Comparison of ENCODE assay signal across 19 cellular contexts in the genomic region with DNA sequence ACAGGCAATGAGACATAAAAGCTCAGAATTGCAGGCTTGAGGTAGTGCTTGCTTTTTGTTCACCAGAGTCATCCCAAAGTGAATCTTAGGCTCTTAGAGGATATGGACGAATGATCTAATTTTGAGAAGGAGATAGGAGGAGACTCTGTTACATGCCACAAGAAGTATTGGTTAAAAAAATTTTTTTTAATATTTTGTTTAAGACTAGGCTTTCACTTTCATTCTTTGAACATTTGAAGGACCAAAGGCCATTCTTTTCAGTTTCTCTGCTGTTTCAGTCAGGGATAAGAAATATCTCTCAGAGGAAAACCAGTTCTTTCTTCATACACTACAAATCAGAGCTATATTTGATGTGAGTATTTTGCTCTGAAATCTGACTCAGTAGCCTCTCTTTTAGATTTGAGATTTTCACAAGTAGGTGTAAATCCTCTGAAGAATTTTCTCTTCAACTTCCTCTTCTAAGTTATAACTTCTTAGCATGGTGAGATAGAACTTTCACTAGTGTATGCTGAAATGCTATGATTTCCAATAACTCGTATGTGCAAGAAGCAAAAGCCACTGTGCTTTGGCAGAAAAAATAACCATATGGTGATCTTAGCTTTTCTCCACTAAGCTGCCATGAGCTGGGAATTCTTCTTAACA. TPM values are rescaled to one million over a fixed set of nuclear protein-coding genes. Genes with fewer than 3 reads are reported as not detected.
A peak's percentile ranks its signal among the peaks of the same experiment; 100 is the strongest.
DNase-seq lines count a peak whose midpoint lies in the region; ATAC-seq, FAIRE-seq and TF ChIP-seq lines count a peak whose summit lies in the region.
"Had no signal": no experiment of that assay in that cellular context is flagged by ENCODE, and none has a peak within 500 bp of the region (broad histone marks: within the 10 kb centered on the region; RNA-seq: fewer than 3 reads in every experiment).

No MANE protein-coding gene starts in this region.

- WGBS in GM12878 (ENCODE audit: insufficient coverage, insufficient replicate concordance, low lambda C conversion rate, missing lambda C conversion rate), result 0% methylated on average over 2 of the region's 2 CpGs

- SMC1A ChIA-PET in GM12878 (lab: Charles Lee; ENCODE audit: uncharacterized antibody, unreplicated experiment), result interaction anchor here (0.7 to 2.0 kb wide), 5 partner anchors 9 to 492 kb away, joined by 3 to 5 read pairs (median 3); no protein-coding TSS in a partner anchor

- H3K9me3 ChIP-seq in CD8-positive, alpha-beta memory T cell (ENCODE audit: low read length), result no peaks in the 10 kb centered on the region
- H3K9me3 ChIP-seq in GM12878 (replicated peaks; ENCODE audit: control insufficient read depth, insufficient read depth, low read length) (no peaks in the 10 kb centered on the region), neural cell (ENCODE audit: low read length) (no peaks in the 10 kb centered on the region)
- H3K9me3 ChIP-seq: neutrophil, uterus had no signal

- H3K36me3 Mint-ChIP-seq in CD8-positive, alpha-beta memory T cell, result no peaks in the 10 kb centered on the region

- H3K27me3 ChIP-seq in CD8-positive, alpha-beta memory T cell (ENCODE audit: insufficient read depth, low read length, poor library complexity, severe bottlenecking), result no peaks in the 10 kb centered on the region
- H3K27me3 ChIP-seq in GM12878 (replicated peaks in 1 of 2; ENCODE audit: control insufficient read depth in 2 of 2, insufficient read depth in 2 of 2, low read length in 1 of 2) (0 out of 4 replicates have a peak, but pooled peaks cover 0 to 2% of the 10 kb centered on the region in 2 experiments), neural cell (ENCODE audit: insufficient read depth, low read depth, low read length) (no peaks in the 10 kb centered on the region)
- H3K27me3 ChIP-seq: uterus had no signal

- peak overlapping the region in 2 of 7 donors; percentile 23 to 60 for H3K4me3 Mint-ChIP-seq in CD8-positive, alpha-beta memory T cell

- no peaks in the 10 kb centered on the region for H3K79me2 ChIP-seq in GM12878 (ENCODE audit: control insufficient read depth, insufficient read depth, low read length)
- H3K79me2 ChIP-seq in neural cell (replicated peaks; ENCODE audit: insufficient read depth, low read length), result no peaks in the 10 kb centered on the region

- peak; percentile 39 for ATAC-seq in GM21619 (IDR thresholded peaks at IDR 0.05; ENCODE audit: unreplicated experiment)
- ATAC-seq in GM12878, result peak; percentile 37
- ATAC-seq in GM18907 (IDR thresholded peaks at IDR 0.05; ENCODE audit: unreplicated experiment), result no peak
- no peak for ATAC-seq in GM21825 (IDR thresholded peaks at IDR 0.05; ENCODE audit: unreplicated experiment)
- ATAC-seq: K562 had no signal

- RAD21 ChIA-PET in GM12878 (lab: Charles Lee; ENCODE audit: unreplicated experiment), result interaction anchor here (1.8 kb wide), 1 partner anchor 18 kb away, joined by 6 read pairs; no protein-coding TSS in a partner anchor

- H3K9me2 ChIP-seq in neural cell (ENCODE audit: insufficient read depth, low read length), result no peaks in the 10 kb centered on the region

- no peak overlapping the region for H3K27ac ChIP-seq in CD8-positive, alpha-beta memory T cell (ENCODE audit: low read depth, low read length)
- H3K27ac ChIP-seq in GM12878 (ENCODE audit: control insufficient read depth, insufficient read depth) (peak overlapping the region; percentile 12; the same call in 1 of the 2 replicates), neural cell (ENCODE audit: low read length) (no peak overlapping the region)
- H3K27ac ChIP-seq: neutrophil, SK-N-MC, uterus had no signal

- no peak overlapping the region for H3K27ac Mint-ChIP-seq in CD8-positive, alpha-beta memory T cell

- no peak for TF ChIP-seq POLR2A in GM12878 (IDR thresholded peaks at IDR 0.05; ENCODE audit: low read depth, low read length)

- H3K4me3 ChIP-seq in CD8-positive, alpha-beta memory T cell (ENCODE audit: low read length), result peak overlapping the region; percentile 35
- H3K4me3 ChIP-seq in GM12878, result peak overlapping the region; percentile 39; the same call in 1 of the 2 replicates
- peak overlapping the region; percentile 18 for H3K4me3 ChIP-seq in neural cell (ENCODE audit: low read length)
- H3K4me3 ChIP-seq: K562, SK-N-MC, uterus had no signal

- H3K4me1 Mint-ChIP-seq in CD8-positive, alpha-beta memory T cell, result peaks cover 8 to 17% (median 8%) of the 10 kb centered on the region in 3 donors

- TF ChIP-seq EP300 in GM12878 (IDR thresholded peaks at IDR 0.05; ENCODE audit: borderline replicate concordance in 1 of 2, control insufficient read depth in 1 of 2, low read depth in 2 of 2, low read length in 2 of 2), result no peak
- no peak for TF ChIP-seq EP300 in neural cell (conservative IDR thresholded peaks at IDR 0.05; ENCODE audit: poor library complexity, severe bottlenecking)

- H3F3A ChIP-seq in neural cell (ENCODE audit: insufficient read depth, low read length, poor library complexity, severe bottlenecking), result no peaks in the 10 kb centered on the region

- H4K20me1 ChIP-seq in GM12878 (ENCODE audit: control insufficient read depth, insufficient read depth) (no peaks in the 10 kb centered on the region), neural cell (ENCODE audit: insufficient read depth) (no peaks in the 10 kb centered on the region)

- no peak overlapping the region; the same call in 1 of the 2 replicates for H3K9ac ChIP-seq in GM12878 (ENCODE audit: control insufficient read depth, insufficient read depth, low read length)
- no peak overlapping the region for H3K9ac ChIP-seq in neural cell (ENCODE audit: low read length)

- FAIRE-seq in GM12878 (lab: Jason Lieb, UNC), result no peak
- FAIRE-seq: bronchial epithelial cell had no signal

- peaks cover 3 to 6% of the 10 kb centered on the region in 2 donors for H3K27me3 Mint-ChIP-seq in CD8-positive, alpha-beta memory T cell

- no peaks in the 10 kb centered on the region for H3K36me3 ChIP-seq in CD8-positive, alpha-beta memory T cell (ENCODE audit: insufficient read depth, low read length)
- H3K36me3 ChIP-seq in GM12878 (ENCODE audit: control insufficient read depth in 2 of 2, insufficient read depth in 2 of 2, low read length in 1 of 2) (no peaks in the 10 kb centered on the region), neural cell (ENCODE audit: insufficient read depth, low read length) (no peaks in the 10 kb centered on the region)
- H3K36me3 ChIP-seq: neutrophil, uterus had no signal

- CTCF ChIA-PET in CD8-positive, alpha-beta memory T cell (lab: Charles Lee), result no interaction called here
- CTCF ChIA-PET in GM12878 (lab: Yijun Ruan, JAX), result interaction anchor here (0.7 to 3.6 kb wide), 3 partner anchors 17 to 105 kb away, joined by 3 to 24 read pairs (median 4); no protein-coding TSS in a partner anchor

- POLR2A ChIA-PET in CD8-positive, alpha-beta memory T cell (lab: Charles Lee), result no interaction called here
- POLR2A ChIA-PET in GM12878 (lab: Charles Lee), result interaction anchor here (1.5 kb wide), 1 partner anchor 9 kb away, joined by 6 read pairs; no protein-coding TSS in a partner anchor

- H3K4me2 ChIP-seq in GM12878 (ENCODE audit: control insufficient read depth, insufficient read depth) (peak overlapping the region; percentile 49), neural cell (ENCODE audit: low read length) (no peak overlapping the region)

- intact Hi-C loops in GM12878 (cut with micrococcal nuclease; ENCODE audit: unreplicated experiment), result no loop called here

- H3K9me3 Mint-ChIP-seq in CD8-positive, alpha-beta memory T cell, result peaks cover 0 to 2% (median 0%) of the 10 kb centered on the region in 5 donors

- no peak for DNase-seq in CD8-positive, alpha-beta memory T cell
- DNase-seq in GM12878 (ENCODE audit: low read depth, low spot score) (no peak), HT-29 (ENCODE audit: low spot score) (no peak), SK-N-DZ (ENCODE audit: low spot score) (no peak)
- DNase-seq: activated gamma-delta T cell treated with Interleukin-2 at 50 U/mL for 16 hours, DMS79, NCI-H1105 treated with DMSO at 0.1 percent for 48 hours, NCI-H226, uterus had no signal

- no peak for TF ChIP-seq CTCF in GM12878 (IDR thresholded peaks at IDR 0.05 in 2 of 3, conservative IDR thresholded peaks at IDR 0.05 in 1 of 3; ENCODE audit: control insufficient read depth in 2 of 3, extremely low read depth in 1 of 3, insufficient read depth in 1 of 3, low read depth in 3 of 3, low read length in 3 of 3)
- no peak for TF ChIP-seq CTCF in neural cell (IDR thresholded peaks at IDR 0.05; ENCODE audit: poor library complexity, severe bottlenecking)

- no peak for TF ChIP-seq RAD21 in GM12878 (IDR thresholded peaks at IDR 0.05; ENCODE audit: insufficient read depth, low read depth, low read length)
- TF ChIP-seq RAD21 in neural cell (conservative IDR thresholded peaks at IDR 0.05), result no peak

- no TSS peak for BruUV-seq in GM12878 (replicated peaks; lab: Mats Ljungman, UMichigan)

- in situ Hi-C loops in GM12878 (cut with MboI), result no loop called here

- H3K4me1 ChIP-seq in CD8-positive, alpha-beta memory T cell (ENCODE audit: insufficient read depth, low read length), result peaks cover 19% of the 10 kb centered on the region
- peaks cover 14% of the 10 kb centered on the region for H3K4me1 ChIP-seq in GM12878 (ENCODE audit: control insufficient read depth, insufficient read depth, low read length)
- H3K4me1 ChIP-seq: uterus had no signal

- peak overlapping the region; percentile 68 for H2AFZ ChIP-seq in GM12878 (ENCODE audit: control insufficient read depth, low read depth, low read length)
- no peak overlapping the region for H2AFZ ChIP-seq in neural cell (ENCODE audit: low read depth, low read length)

RNA-seq across cellular contexts. Expression of a gene that starts 24.1 kb away (rescaled TPM):
- not detected for total RNA-seq in CD8-positive, alpha-beta memory T cell
- not detected for polyA plus RNA-seq in CD8-positive, alpha-beta memory T cell
- not detected in 2 replicates for total RNA-seq in GM12878 (2013; cell fraction: nucleolus; rRNA removed)
- total RNA-seq in GM12878 (2014; rRNA removed) (not detected in 2 replicates), GM12878 (2014; rRNA removed; fragmentation: Illumina TruSeq; extraction: Trizol) (not detected in 2 replicates), GM12878 (2021) (not detected in 2 replicates)
- not detected for polyA plus RNA-seq in GM12878 (2011; ENCODE audit: low read depth)
- polyA plus RNA-seq in GM12878 (2011; rRNA removed) (not detected in 2 replicates), GM12878 (2014; fragmentation: Illumina TruSeq; extraction: Trizol) (not detected in 2 replicates), GM12878 (2014; fragmentation: Nextera tagmentation; extraction: Ambion mirVana) (not detected), GM12878 (2014; rRNA removed) (not detected in 2 replicates), GM12878 (2016; fragmentation: Nextera tagmentation; extraction: Ambion mirVana) (not detected), neural cell (1.3 and 1.4 TPM in 2 replicates)
- not detected in 2 replicates for polyA plus RNA-seq in GM12878 (2011; cell fraction: cytosol; rRNA removed)
- polyA plus RNA-seq in GM12878 (2011; cell fraction: nucleus; rRNA removed), result not detected in 2 replicates
- polyA plus RNA-seq in GM12878 (2012), result not detected in 2 replicates
- not detected in 2 replicates for polyA minus RNA-seq in GM12878 (2011; rRNA and poly(A)+ RNA removed)
- polyA minus RNA-seq in GM12878 (2011; cell fraction: cytosol; rRNA and poly(A)+ RNA removed), result not detected in 2 replicates
- polyA minus RNA-seq in GM12878 (2011; cell fraction: nucleus; rRNA and poly(A)+ RNA removed), result not detected in 2 replicates
- polyA minus RNA-seq in neural cell, result 0.93 and 0.97 TPM in 2 replicates
- total RNA-seq in HT-29 (2014; rRNA removed; shearing (Covaris generic)), result not detected in 2 replicates
- 0.17 and 0.58 TPM in 2 replicates for polyA plus RNA-seq in SK-N-DZ (2014; cell fraction: cytosol; rRNA removed)
- 0.81 and 0.85 TPM in 2 replicates for polyA plus RNA-seq in SK-N-DZ (2014; cell fraction: nucleus; rRNA removed)
- total RNA-seq: activated CD8-positive, alpha-beta memory T cell treated with anti-CD3 and anti-CD28 coated beads for 36 hours; K562 had no signal
- polyA plus RNA-seq: BJ had no signal

Comparison
In these comparisons a context has a peak if more than half of its experiments do, and no peak if none do; other contexts are left out.
1. ATAC-seq: peak in GM21619 (single experiment) and GM12878 (single experiment); none in GM18907 (single experiment) and GM21825 (single experiment).
2. Peak in every context shown above with its lines, with median percentiles within 50 percentile points of each other: H3K4me3 ChIP-seq.